ENCODE assay signal across 14 cellular contexts in the genomic region with DNA sequence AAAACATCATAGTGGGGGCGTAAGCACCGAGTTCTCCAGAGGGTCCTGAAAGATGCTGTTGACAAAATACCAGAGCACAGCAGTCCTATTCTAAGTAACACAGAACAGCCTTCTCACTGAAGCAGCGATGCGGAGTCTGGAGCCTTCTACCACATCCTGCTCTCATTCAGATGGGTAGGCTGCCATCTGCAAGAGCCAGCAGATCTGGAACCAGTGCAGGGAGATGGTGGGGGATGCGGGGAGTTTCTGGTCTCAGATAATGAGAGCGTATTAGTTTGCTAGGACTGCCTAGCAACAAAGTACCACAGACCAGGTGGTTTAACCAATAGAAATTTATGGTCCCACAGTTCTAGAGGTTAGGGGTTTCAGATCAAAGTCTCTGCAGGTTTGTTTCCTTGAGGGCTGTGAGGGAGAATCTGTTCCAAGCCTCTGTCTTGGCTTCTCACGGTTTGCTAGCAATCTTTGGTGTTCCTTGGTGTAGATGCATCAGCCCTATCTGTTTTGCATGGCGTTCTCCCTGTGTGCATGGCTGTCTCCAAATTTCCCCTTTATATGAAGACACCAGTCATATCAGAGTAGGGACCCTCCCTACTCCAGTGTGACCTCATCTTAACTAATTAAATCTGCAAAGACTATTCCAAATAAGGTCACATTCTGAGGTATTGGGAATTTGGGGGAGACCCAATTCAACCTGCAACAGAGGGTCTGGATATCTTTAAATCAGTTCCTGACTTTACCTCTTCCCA. TPM values are rescaled to one million over a fixed set of nuclear protein-coding genes. Genes with fewer than 3 reads are reported as not detected.
DNase-seq lines count a peak whose midpoint lies in the region; ATAC-seq and FAIRE-seq lines count a peak whose summit lies in the region.
"Had no signal": no experiment of that assay in that cellular context is flagged by ENCODE, and none has a peak within 500 bp of the region (broad histone marks: within the 10 kb centered on the region; RNA-seq: fewer than 3 reads in every experiment).

No MANE protein-coding gene starts in this region.

- H3K4me3 Mint-ChIP-seq in activated naive CD8-positive, alpha-beta T cell treated with anti-CD3 and anti-CD28 coated beads, Interleukin-2, amount 50 U/mL, for 24 hours: no peak overlapping the region
- no peak overlapping the region for H3K4me3 Mint-ChIP-seq in activated naive CD8-positive, alpha-beta T cell treated with anti-CD3 and anti-CD28 coated beads for 36 hours
- H3K4me3 Mint-ChIP-seq: activated naive CD8-positive, alpha-beta T cell had no signal

- H3K4me1 Mint-ChIP-seq in activated naive CD8-positive, alpha-beta T cell treated with anti-CD3 and anti-CD28 coated beads, Interleukin-2, amount 50 U/mL, for 24 hours: peaks cover 14% of the 10 kb centered on the region
- H3K4me1 Mint-ChIP-seq in activated naive CD8-positive, alpha-beta T cell treated with anti-CD3 and anti-CD28 coated beads for 36 hours: peaks cover 7% of the 10 kb centered on the region

- peak; percentile 60 for ATAC-seq in activated naive CD8-positive, alpha-beta T cell treated with anti-CD3 and anti-CD28 coated beads, Interleukin-2, amount 50 U/mL, for 24 hours
- peak; percentile 71 for ATAC-seq in HG02623 (IDR thresholded peaks at IDR 0.05; ENCODE audit: unreplicated experiment)
- peak; percentile 67 for ATAC-seq in HG03460 (IDR thresholded peaks at IDR 0.05; ENCODE audit: unreplicated experiment)
- ATAC-seq: Panc1 had no signal

- no peak for FAIRE-seq in frontal cortex (lab: Jason Lieb, UNC)

- H3K9me3 Mint-ChIP-seq in activated naive CD8-positive, alpha-beta T cell treated with anti-CD3 and anti-CD28 coated beads, Interleukin-2, amount 50 U/mL, for 24 hours: no peaks in the 10 kb centered on the region
- H3K9me3 Mint-ChIP-seq in activated naive CD8-positive, alpha-beta T cell treated with anti-CD3 and anti-CD28 coated beads for 36 hours: no peaks in the 10 kb centered on the region

- no peak overlapping the region for H3K27ac Mint-ChIP-seq in activated naive CD8-positive, alpha-beta T cell treated with anti-CD3 and anti-CD28 coated beads, Interleukin-2, amount 50 U/mL, for 24 hours
- H3K27ac Mint-ChIP-seq in activated naive CD8-positive, alpha-beta T cell treated with anti-CD3 and anti-CD28 coated beads for 36 hours: no peak overlapping the region
- H3K27ac Mint-ChIP-seq: activated naive CD8-positive, alpha-beta T cell had no signal

- no peaks in the 10 kb centered on the region for H3K36me3 Mint-ChIP-seq in activated naive CD8-positive, alpha-beta T cell treated with anti-CD3 and anti-CD28 coated beads, Interleukin-2, amount 50 U/mL, for 24 hours (ENCODE audit: low read depth)
- H3K36me3 Mint-ChIP-seq in activated naive CD8-positive, alpha-beta T cell treated with anti-CD3 and anti-CD28 coated beads for 36 hours: no peaks in the 10 kb centered on the region
- H3K36me3 Mint-ChIP-seq: activated naive CD8-positive, alpha-beta T cell had no signal

- H3K27me3 Mint-ChIP-seq in activated naive CD8-positive, alpha-beta T cell treated with anti-CD3 and anti-CD28 coated beads, Interleukin-2, amount 50 U/mL, for 24 hours: peaks cover 58% of the 10 kb centered on the region
- H3K27me3 Mint-ChIP-seq in activated naive CD8-positive, alpha-beta T cell treated with anti-CD3 and anti-CD28 coated beads for 36 hours: peaks cover 75% of the 10 kb centered on the region

- DNase-seq in activated naive CD8-positive, alpha-beta T cell treated with anti-CD3 and anti-CD28 coated beads, Interleukin-2, amount 50 U/mL, for 24 hours: no peak
- no peak for DNase-seq in activated naive CD8-positive, alpha-beta T cell treated with anti-CD3 and anti-CD28 coated beads for 36 hours
- DNase-seq in NCI-H446 treated with DMSO at 0.1 percent for 48 hours (lab: John Stamatoyannopoulos, UW) (no peak), frontal cortex (ENCODE audit: low spot score in 2 of 2) (no peak), DMS79 (lab: John Stamatoyannopoulos, UW) (no peak), GDM1 (lab: John Stamatoyannopoulos, UW) (no peak)
- DNase-seq: activated CD4-positive, CD25-positive, alpha-beta regulatory T cell; effector memory CD4-positive, alpha-beta T cell; hypothalamus; NCI-H1417 had no signal

RNA-seq across cellular contexts. Expression of a gene that starts 52.0 kb away (rescaled TPM):
- total RNA-seq in activated naive CD8-positive, alpha-beta T cell treated with anti-CD3 and anti-CD28 coated beads for 36 hours: under 1 TPM in 1 of 2 experiments, not detected in 1; 0.18 TPM
- total RNA-seq in frontal cortex: 2.4 TPM
